In genomic region chr7:30378275-30378674, GRCh38 we compare ENCODE assay signal across 22 cellular contexts.
"Had no signal": no experiment of that assay in that cellular context is flagged by ENCODE, and none has a peak within 500 bp of the region (broad histone marks: within the 10 kb centered on the region; RNA-seq: fewer than 3 reads in every experiment).

No MANE protein-coding gene starts in this region.

- ATAC-seq: Panc1 had no signal

- H3K27me3 ChIP-seq: MG63 had no signal

- H3K4me3 ChIP-seq: MG63 had no signal

- H3K27ac ChIP-seq: RWPE1 had no signal

- H3K9ac ChIP-seq: SK-N-SH had no signal

- DNase-seq: Karpas-422, KG1, MG63, NCI-H1092, NCI-H1105 treated with DMSO at 0.1 percent for 48 hours, NCI-H1417 treated with DMSO at 0.1 percent for 48 hours, NCI-H146, NCI-H1694 treated with DMSO at 0.1 percent for 48 hours, NCI-H1930, NCI-H2081, NCI-H2107, NCI-H2227 treated with DMSO at 0.1 percent for 48 hours, NCI-H446, NCI-H510A, NCI-H524 treated with DMSO at 0.1 percent for 48 hours, NCI-H69, NCI-H774, SHP77, SK-N-SH, SW 1271 had no signal
